23 cellular contexts compared by ENCODE assay signal in genomic region chr17:71902931-71903506, GRCh38.
DNase-seq lines count a peak whose midpoint lies in the region; ATAC-seq, FAIRE-seq and TF ChIP-seq lines count a peak whose summit lies in the region.
"Had no signal": no experiment of that assay in that cellular context is flagged by ENCODE, and none has a peak within 500 bp of the region (broad histone marks: within the 10 kb centered on the region; RNA-seq: fewer than 3 reads in every experiment).

No MANE protein-coding gene starts in this region.

- CTCF ChIA-PET in HCT116 (lab: Charles Lee) = no interaction called here

- dilution Hi-C loops in keratinocyte (cut with MboI; ENCODE audit: extremely low pct_ligation_motif_present, low sequenced_read_pairs) = no loop called here

- POLR2A ChIA-PET in HCT116 (lab: Charles Lee) = no interaction called here

- H3K4me1 ChIP-seq in HCT116 (ENCODE audit: control insufficient read depth in 1 of 2, insufficient read depth in 2 of 2, low read length in 2 of 2) (peaks cover 25 to 49% of the 10 kb centered on the region in 2 experiments), keratinocyte (ENCODE audit: control insufficient read depth, extremely low read depth, insufficient read depth, low read length) (peaks cover 31% of the 10 kb centered on the region)
- H3K4me1 ChIP-seq: BE2C had no signal

- intact Hi-C loops in HCT116 (cut with micrococcal nuclease) = loop anchor here (10.0 kb wide), 1 partner anchor 508 kb away; no protein-coding TSS in a partner anchor

- H3K36me3 ChIP-seq in HCT116 (ENCODE audit: control insufficient read depth in 1 of 2, insufficient read depth in 2 of 2, low read length in 2 of 2) (no peaks in the 10 kb centered on the region), keratinocyte (ENCODE audit: control insufficient read depth in 2 of 2, extremely low read depth in 1 of 2, insufficient read depth in 2 of 2, low read length in 2 of 2) (no peaks in the 10 kb centered on the region)
- H3K36me3 ChIP-seq: BE2C had no signal

- in situ Hi-C loops in astrocyte of the cerebellum (cut with HindIII; ENCODE audit: low sequenced_read_pairs) = no loop called here

- H2AFZ ChIP-seq in HCT116 (ENCODE audit: low read depth, low read length, poor library complexity, severe bottlenecking) (peak overlapping the region; percentile 93), keratinocyte (ENCODE audit: control insufficient read depth, low read length) (peak overlapping the region; percentile 7)

- no peaks in the 10 kb centered on the region for H3K27me3 ChIP-seq in HCT116 (ENCODE audit: insufficient read depth, low read length)
- H3K27me3 ChIP-seq in keratinocyte (ENCODE audit: control insufficient read depth, extremely low read depth, insufficient read depth, low read length) = no peaks in the 10 kb centered on the region
- H3K27me3 ChIP-seq: BE2C had no signal

- H3K4me2 ChIP-seq in HCT116 (ENCODE audit: low read length) (peak overlapping the region; percentile 1; the same call in 1 of the 2 replicates), keratinocyte (ENCODE audit: control insufficient read depth, extremely low read depth, insufficient read depth, low read depth, low read length) (no peak overlapping the region)

- TF ChIP-seq CTCF in HCT116 (IDR thresholded peaks at IDR 0.05 in 2 of 3, conservative IDR thresholded peaks at IDR 0.05 in 1 of 3; ENCODE audit: borderline replicate concordance in 1 of 3, insufficient read depth in 1 of 3, low read depth in 2 of 3, low read length in 2 of 3) (no peak), astrocyte of the cerebellum (IDR thresholded peaks at IDR 0.05; ENCODE audit: low read depth, low read length, missing control alignments) (no peak), keratinocyte (optimal IDR thresholded peaks at IDR 0.05 in 1 of 3, IDR thresholded peaks at IDR 0.05 in 1 of 3, conservative IDR thresholded peaks at IDR 0.05 in 1 of 3; ENCODE audit: extremely low read depth in 1 of 3, insufficient read depth in 2 of 3, low read length in 3 of 3) (no peak)

- peak; percentile 23 for FAIRE-seq in keratinocyte (lab: Jason Lieb, UNC)
- FAIRE-seq: bronchial epithelial cell, endothelial cell of umbilical vein, frontal cortex, K562 had no signal

- H3K27ac ChIP-seq in HCT116 (ENCODE audit: low read depth, low read length) (no peak overlapping the region), keratinocyte (ENCODE audit: control insufficient read depth, insufficient read depth, low read length) (no peak overlapping the region)
- H3K27ac ChIP-seq: VCaP had no signal

- H3K9me3 ChIP-seq in HCT116 (ENCODE audit: control insufficient read depth in 1 of 2, insufficient read depth in 1 of 2, low read depth in 1 of 2, low read length in 2 of 2) (no peaks in the 10 kb centered on the region), keratinocyte (ENCODE audit: control insufficient read depth, low read depth, low read length) (peaks cover 3% of the 10 kb centered on the region)
- H3K9me3 ChIP-seq: BE2C had no signal

- no peak for TF ChIP-seq POLR2A in HCT116 (IDR thresholded peaks at IDR 0.05; ENCODE audit: borderline replicate concordance, extremely low read depth, insufficient read depth, insufficient read length)

- no TSS peak for BruUV-seq in HCT116 (replicated peaks; lab: Mats Ljungman, UMichigan)

- no peaks in the 10 kb centered on the region for H3K9me2 ChIP-seq in HCT116 (ENCODE audit: insufficient read depth)

- H3K9ac ChIP-seq in HCT116 (ENCODE audit: low read length) (no peak overlapping the region), keratinocyte (ENCODE audit: control insufficient read depth, extremely low read depth, insufficient read depth, low read length) (no peak overlapping the region)

- DNase-seq in HCT116 (ENCODE audit: low read depth, low spot score) = no peak
- DNase-seq in astrocyte of the cerebellum (ENCODE audit: low read depth) = peak; percentile 16
- no peak for DNase-seq in keratinocyte (ENCODE audit: low read depth, low spot score)
- DNase-seq in effector CD4-positive, alpha-beta T cell = no peak
- no peak for DNase-seq in activated T-cell treated with anti-CD3 and anti-CD28 coated beads, Interleukin-2, amount 50 U/mL, for 48 hours
- no peak for DNase-seq in NCI-H345 treated with DMSO at 0.1 percent for 48 hours (lab: John Stamatoyannopoulos, UW; ENCODE audit: unreplicated experiment)
- no peak for DNase-seq in NCI-H2029 (lab: John Stamatoyannopoulos, UW)
- DNase-seq: activated CD4-positive, alpha-beta T cell treated with anti-CD3 and anti-CD28 coated beads, Interleukin-2, amount 10 ng/mL, durations not matched to agents 7 days and 5 days; activated naive CD8-positive, alpha-beta T cell treated with anti-CD3 and anti-CD28 coated beads for 36 hours; BE2C; COR-L47; midbrain; NCI-H1694; nephron progenitor cell; posterior cingulate gyrus; stimulated activated CD4-positive, alpha-beta T cell treated with anti-CD3 and anti-CD28 coated beads, Interleukin-1b, Interleukin-23, amount 100 ng/mL, for 48 hours; stimulated activated naive B cell treated with anti-CD40 and anti-IgM and Interleukin-4, amounts not matched to agents 10 μg/mL and 1 μg/mL and 100 μg/mL, for 72 hours; T-helper 17 cell had no signal

- TF ChIP-seq RAD21 in HCT116 (IDR thresholded peaks at IDR 0.05; ENCODE audit: low read depth) = no peak

- H3K79me2 ChIP-seq in HCT116 (ENCODE audit: insufficient read depth, low read length) (no peaks in the 10 kb centered on the region), keratinocyte (ENCODE audit: control insufficient read depth, insufficient read depth, low read length) (no peaks in the 10 kb centered on the region)

- H3K9me1 ChIP-seq in keratinocyte (ENCODE audit: control insufficient read depth, extremely low read depth, insufficient read depth, low read length) = no peaks in the 10 kb centered on the region

- H3K4me3 ChIP-seq in HCT116 (replicated peaks in 1 of 2; ENCODE audit: low read depth in 1 of 2, low read length in 2 of 2) (no peak overlapping the region), astrocyte of the cerebellum (ENCODE audit: low read depth, low read length) (no peak overlapping the region), keratinocyte (ENCODE audit: control insufficient read depth in 2 of 3, extremely low read depth in 1 of 3, insufficient read depth in 2 of 3, low read depth in 1 of 3, low read length in 3 of 3) (no peak overlapping the region)
- H3K4me3 ChIP-seq: K562 had no signal

- ATAC-seq in HCT116 = no peak
- ATAC-seq: K562; stimulated activated naive B cell treated with anti-CD40 and anti-IgM and Interleukin-4, amounts not matched to agents 10 μg/mL and 1 μg/mL and 100 μg/mL, for 72 hours; T-helper 17 cell had no signal

- RAD21 ChIA-PET in HCT116 (lab: Charles Lee; ENCODE audit: low non-redundant PET in 1 of 2, low total read pairs in 2 of 2, uncharacterized antibody in 2 of 2, unreplicated experiment in 2 of 2) = no interaction called here

- no peaks in the 10 kb centered on the region for H4K20me1 ChIP-seq in HCT116 (ENCODE audit: insufficient read depth)
- H4K20me1 ChIP-seq in keratinocyte (ENCODE audit: control insufficient read depth, extremely low read depth, insufficient read depth, low read length) = no peaks in the 10 kb centered on the region

TF ChIP-seq in HCT116, 20 proteins besides CTCF, POLR2A, EP300 and RAD21:
- 0 out of 2 replicates have a peak, but pooled peaks have one; percentile 6 for TF ChIP-seq SP1 (IDR thresholded peaks at IDR 0.05; ENCODE audit: low read depth)
- no peak for TF ChIP-seq TCF7L2 (IDR thresholded peaks at IDR 0.05; ENCODE audit: borderline replicate concordance, extremely low read depth, insufficient read depth, insufficient read length)
